Comparison of ENCODE assay signal across 30 cellular contexts in genomic region chr4:161182913-161183312, GRCh38.
"Had no signal": no experiment of that assay in that cellular context is flagged by ENCODE, and none has a peak within 500 bp of the region (broad histone marks: within the 10 kb centered on the region; RNA-seq: fewer than 3 reads in every experiment).

No MANE protein-coding gene starts in this region.

- H3K27ac ChIP-seq: ascending aorta, brain microvascular endothelial cell, coronary artery, dorsolateral prefrontal cortex, esophagus muscularis mucosa, foreskin keratinocyte, gastrocnemius medialis, WERI-Rb-1 had no signal

- ATAC-seq: activated CD4-positive, CD25-positive, alpha-beta regulatory T cell treated with anti-CD3 and anti-CD28 coated beads, Interleukin-2, amount 50 U/mL, for 24 hours; activated CD8-positive, alpha-beta memory T cell treated with anti-CD3 and anti-CD28 coated beads, Interleukin-2, amount 10 ng/mL, durations not matched to agents 7 days and 5 days; activated CD8-positive, alpha-beta T cell treated with anti-CD3 and anti-CD28 coated beads, Interleukin-2, amount 10 ng/mL, durations not matched to agents 7 days and 5 days; activated naive CD4-positive, alpha-beta T cell treated with anti-CD3 and anti-CD28 coated beads, Interleukin-2, amount 50 U/mL, for 72 hours; foreskin keratinocyte; gastrocnemius medialis; T-helper 17 cell had no signal

- H3K9me3 ChIP-seq: ascending aorta, esophagus muscularis mucosa, gastrocnemius medialis had no signal

- DNase-seq: activated B cell treated with CpG ODN at 0.5 μM for 24 hours; activated CD4-positive, alpha-beta memory T cell treated with anti-CD3 and anti-CD28 coated beads for 36 hours; activated CD4-positive, alpha-beta T cell treated with anti-CD3 and anti-CD28 coated beads for 48 hours; activated CD4-positive, alpha-beta T cell treated with anti-CD3 and anti-CD28 coated beads, Interleukin-2, amount 50 U/mL, for 1 hour; activated CD8-positive, alpha-beta memory T cell treated with anti-CD3 and anti-CD28 coated beads, Interleukin-2, amount 10 ng/mL, durations not matched to agents 7 days and 5 days; activated CD8-positive, alpha-beta memory T cell treated with anti-CD3 and anti-CD28 coated beads, Interleukin-2, amount 50 U/mL, for 4 hours; activated CD8-positive, alpha-beta T cell treated with anti-CD3 and anti-CD28 coated beads, Interleukin-2, amount 10 ng/mL, durations not matched to agents 7 days and 5 days; activated gamma-delta T cell; activated naive CD4-positive, alpha-beta T cell; activated naive CD4-positive, alpha-beta T cell treated with anti-CD3 and anti-CD28 coated beads, Interleukin-2, amount 10 ng/mL, durations not matched to agents 7 days and 5 days; activated naive CD8-positive, alpha-beta T cell treated with anti-CD3 and anti-CD28 coated beads, Interleukin-2, amount 10 ng/mL, durations not matched to agents 7 days and 5 days; activated T-cell treated with anti-CD3 and anti-CD28 coated beads, Interleukin-2, amount 50 U/mL, for 1 hour; activated T-cell treated with anti-CD3 and anti-CD28 coated beads, Interleukin-2, amount 50 U/mL, for 48 hours; brain microvascular endothelial cell; dorsolateral prefrontal cortex; effector memory CD4-positive, alpha-beta T cell; endodermal cell; foreskin keratinocyte; gastrocnemius medialis; glutamatergic neuron; T-helper 1 cell; T-helper 17 cell; T1000; WERI-Rb-1 had no signal

- H3K4me1 ChIP-seq: ascending aorta, esophagus muscularis mucosa, foreskin keratinocyte, gastrocnemius medialis had no signal

- H3K4me3 ChIP-seq: ascending aorta, coronary artery, dorsolateral prefrontal cortex, esophagus muscularis mucosa, gastrocnemius medialis had no signal

- H3K27me3 ChIP-seq: ascending aorta, brain microvascular endothelial cell, dorsolateral prefrontal cortex, esophagus muscularis mucosa, foreskin keratinocyte, gastrocnemius medialis had no signal

- H3K36me3 ChIP-seq: ascending aorta, brain microvascular endothelial cell, esophagus muscularis mucosa, gastrocnemius medialis, WERI-Rb-1 had no signal

- FAIRE-seq: bronchial epithelial cell had no signal
